In the genomic region with DNA sequence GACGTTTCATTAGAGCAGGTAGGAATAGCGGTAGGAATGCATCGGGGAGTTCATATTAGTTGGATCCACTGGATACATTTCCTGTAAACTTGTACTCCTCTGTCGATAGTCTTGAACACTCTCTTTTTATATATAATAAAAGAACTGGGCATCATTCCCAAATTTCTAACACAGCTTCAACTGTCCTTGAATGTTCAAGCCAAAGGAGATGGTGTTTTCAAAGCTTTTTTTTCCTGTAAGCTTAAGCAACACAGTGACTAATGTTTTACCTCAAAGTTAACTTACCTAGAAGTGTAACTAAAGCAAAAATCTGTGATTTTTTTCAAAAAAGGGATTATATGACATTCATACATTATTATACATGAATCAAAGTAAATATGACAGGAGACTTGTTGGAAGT, we compare ENCODE assay signal across 20 cellular contexts.
DNase-seq lines count a peak whose midpoint lies in the region; ATAC-seq and TF ChIP-seq lines count a peak whose summit lies in the region.
"Had no signal": no experiment of that assay in that cellular context is flagged by ENCODE, and none has a peak within 500 bp of the region (broad histone marks: within the 10 kb centered on the region; RNA-seq: fewer than 3 reads in every experiment).

No MANE protein-coding gene starts in this region.

- peak; percentile 24 for DNase-seq in COLO829 (ENCODE audit: low spot score)
- DNase-seq in adipocyte (ENCODE audit: low read depth): peak; percentile 36
- peak; percentile 79 for DNase-seq in iris pigment epithelial cell (ENCODE audit: low read depth)
- no peak for DNase-seq in sciatic nerve (ENCODE audit: low spot score)
- DNase-seq in erythroblast (lab: John Stamatoyannopoulos, UW): no peak
- no peak for DNase-seq in NCI-H2029 treated with DMSO at 0.1 percent for 48 hours (lab: John Stamatoyannopoulos, UW)
- DNase-seq: CD8-positive, alpha-beta memory T cell; DMS79; KG1; MV-4-11; NCI-H187; NCI-H2227 treated with DMSO at 0.1 percent for 48 hours; NCI-H524; NCI-H82; OCI-M1; Right ventricle myocardium superior had no signal

- no peaks in the 10 kb centered on the region for H3K9me3 ChIP-seq in adipocyte (ENCODE audit: control insufficient read depth, low read length)
- H3K9me3 ChIP-seq: A549; BLaER1 treated with 17β-estradiol and CSF1 and Interleukin-3, amounts not matched to agents 10 nM and 100 nM had no signal

- peaks cover 16% of the 10 kb centered on the region for H3K4me1 ChIP-seq in adipocyte (ENCODE audit: control insufficient read depth, insufficient read depth, low read length)
- H3K4me1 ChIP-seq: A549 had no signal

- H3K36me3 ChIP-seq in adipocyte (ENCODE audit: control insufficient read depth, insufficient read depth, low read length, severe bottlenecking): peaks cover 40% of the 10 kb centered on the region

- intact Hi-C loops in sciatic nerve (cut with DNase I): no loop called here

- H3K9ac ChIP-seq in adipocyte (ENCODE audit: low read length): no peak overlapping the region
- H3K9ac ChIP-seq: BLaER1 treated with 17β-estradiol and CSF1 and Interleukin-3, amounts not matched to agents 10 nM and 100 nM had no signal

- H3K4me3 ChIP-seq in adipocyte (ENCODE audit: low read length): no peak overlapping the region
- H3K4me3 ChIP-seq: A549; BLaER1 treated with 17β-estradiol and CSF1 and Interleukin-3, amounts not matched to agents 10 nM and 100 nM had no signal

- H3K27me3 ChIP-seq in adipocyte (replicated peaks; ENCODE audit: control insufficient read depth, insufficient read depth, low read length): no peaks in the 10 kb centered on the region
- H3K27me3 ChIP-seq: BLaER1 treated with 17β-estradiol and CSF1 and Interleukin-3, amounts not matched to agents 10 nM and 100 nM had no signal

- no peak for TF ChIP-seq POLR2A in erythroblast (IDR thresholded peaks at IDR 0.05; ENCODE audit: low read length)

- ATAC-seq in sciatic nerve (peak; percentile 29), HG03159 (IDR thresholded peaks at IDR 0.05; ENCODE audit: unreplicated experiment) (no peak)
- ATAC-seq: A549, HepG2 had no signal

Comparison
In these comparisons a context has a peak if more than half of its experiments do, and no peak if none do; other contexts are left out.
1. DNase-seq: peak in COLO829 (single experiment), adipocyte (single experiment) and iris pigment epithelial cell (single experiment); none in sciatic nerve (single experiment), erythroblast (0 of 2) and NCI-H2029 treated with DMSO at 0.1 percent for 48 hours (single experiment).